In the genomic region with DNA sequence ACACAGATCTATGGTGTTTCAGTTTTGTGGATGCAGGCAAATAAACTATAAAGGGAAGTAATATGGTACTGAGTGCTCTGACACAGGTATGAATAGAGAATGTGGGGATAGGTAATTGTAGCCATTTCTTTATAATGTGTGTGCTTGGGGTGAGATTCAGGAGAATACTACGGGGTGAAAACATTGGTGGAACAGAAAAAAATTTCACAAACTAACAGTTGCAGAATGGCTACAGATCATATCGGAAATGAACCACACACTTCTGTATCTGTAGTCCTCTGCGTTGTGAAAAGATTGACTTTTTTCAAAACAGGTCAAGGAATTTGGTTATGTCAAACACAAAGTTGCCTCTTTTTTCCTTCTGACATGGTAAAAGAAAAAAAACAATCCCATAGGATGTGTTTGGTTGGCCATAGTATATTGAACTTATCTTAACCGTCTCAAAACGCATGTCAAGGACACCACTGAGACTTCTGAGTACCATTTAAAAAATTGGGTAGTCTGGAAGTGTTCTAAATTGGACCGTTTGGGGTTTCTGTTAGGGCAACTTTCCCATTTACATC, we compare ENCODE assay signal across 10 cellular contexts. TPM values are rescaled to one million over a fixed set of nuclear protein-coding genes. Genes with fewer than 3 reads are reported as not detected.
DNase-seq lines count a peak whose midpoint lies in the region; ATAC-seq and TF ChIP-seq lines count a peak whose summit lies in the region.
"Had no signal": no experiment of that assay in that cellular context is flagged by ENCODE, and none has a peak within 500 bp of the region (broad histone marks: within the 10 kb centered on the region; RNA-seq: fewer than 3 reads in every experiment).

No MANE protein-coding gene starts in this region.

- TF ChIP-seq CTCF in Caco-2 (IDR thresholded peaks at IDR 0.05; ENCODE audit: insufficient read depth in 1 of 2, low read depth in 1 of 2, low read length in 1 of 2, severe bottlenecking in 1 of 2, unreplicated experiment in 1 of 2): no peak
- no peak for TF ChIP-seq CTCF in dorsolateral prefrontal cortex (IDR thresholded peaks at IDR 0.05 in 54 of 56, conservative IDR thresholded peaks at IDR 0.05 in 2 of 56; ENCODE audit: low read depth in 1 of 56, partially characterized antibody in 56 of 56)
- no peak for TF ChIP-seq CTCF in osteoblast (IDR thresholded peaks at IDR 0.05; ENCODE audit: extremely low read depth, low read depth, low read length)

- H4K20me1 ChIP-seq in osteoblast (ENCODE audit: insufficient read depth, low read length): peaks cover 17% of the 10 kb centered on the region

- H3K4me3 ChIP-seq in Caco-2 (ENCODE audit: low read depth, low read length) (no peak overlapping the region), dorsolateral prefrontal cortex (peak overlapping the region in 56 of 59 donors; percentile 60 to 95 (median 84)), osteoblast (ENCODE audit: insufficient read depth, low read length) (peak overlapping the region; percentile 97)

- intact Hi-C loops in Caco-2 (cut with micrococcal nuclease; ENCODE audit: unreplicated experiment): loop anchor here (1.0 kb wide), 1 partner anchor 9 kb away; no protein-coding TSS in a partner anchor
- intact Hi-C loops in dorsolateral prefrontal cortex (cut with DNase I): loop anchor here (1.0 to 10.0 kb wide), 7 partner anchors 15 to 646 kb away; partner anchors contain the start of genes RGS2 (in 2 of the 2), B3GALT2 (in 1 of the 2), GLRX2 (in 1 of the 2) and RO60 (in 1 of the 2)

- POLR2A ChIA-PET in Caco-2 (lab: Charles Lee): interaction anchor here (0.6 to 1.5 kb wide), 2 partner anchors 15 to 190 kb away, joined by 3 read pairs; partner anchors contain the start of gene GLRX2

- H2AFZ ChIP-seq in osteoblast (ENCODE audit: low read length): peak overlapping the region; percentile 93

- BruUV-seq in Caco-2 (replicated peaks; lab: Mats Ljungman, UMichigan): TSS peak; percentile 87

- H3K4me1 ChIP-seq in Caco-2 (peaks cover 19% of the 10 kb centered on the region), osteoblast (ENCODE audit: insufficient read depth, low read length) (peaks cover 11% of the 10 kb centered on the region)

- H3K27ac ChIP-seq in KOPT-K1 (ENCODE audit: low read depth, low read length, poor library complexity, severe bottlenecking) (peak overlapping the region; percentile 92), dorsolateral prefrontal cortex (peak overlapping the region in 14 of 59 donors; percentile 5 to 98 (median 95)), osteoblast (ENCODE audit: low read depth, low read length) (no peak overlapping the region)

- H3K9me3 Mint-ChIP-seq in Caco-2 (ENCODE audit: unreplicated experiment): no peaks in the 10 kb centered on the region

- peaks cover 35% of the 10 kb centered on the region for H3K79me2 ChIP-seq in osteoblast (ENCODE audit: insufficient read depth, low read length)

- H3K4me1 Mint-ChIP-seq in Caco-2 (ENCODE audit: low read depth, unreplicated experiment): peaks cover 20% of the 10 kb centered on the region

- CTCF ChIA-PET in Caco-2 (lab: Charles Lee): no interaction called here

- H3K27me3 ChIP-seq in Caco-2 (replicated peaks; ENCODE audit: control insufficient read depth, insufficient read depth, low read length) (no peaks in the 10 kb centered on the region), dorsolateral prefrontal cortex (no peaks in the 10 kb centered on the region), osteoblast (ENCODE audit: insufficient read depth, low read length) (no peaks in the 10 kb centered on the region)

- peak overlapping the region; percentile 94 for H3K4me2 ChIP-seq in osteoblast (ENCODE audit: insufficient read depth, low read length)

- H3K36me3 ChIP-seq in Caco-2 (ENCODE audit: control insufficient read depth, insufficient read depth, low read length) (peaks cover 2% of the 10 kb centered on the region; the same call in 1 of the 2 replicates), KOPT-K1 (ENCODE audit: insufficient read depth, low read length) (peaks cover 7% of the 10 kb centered on the region), osteoblast (ENCODE audit: insufficient read depth, low read length) (peaks cover 5% of the 10 kb centered on the region)

- no peaks in the 10 kb centered on the region for H3K9me3 ChIP-seq in Caco-2
- no peaks in the 10 kb centered on the region for H3K9me3 ChIP-seq in KOPT-K1 (ENCODE audit: insufficient read depth, low read length, poor library complexity, severe bottlenecking)
- H3K9me3 ChIP-seq in osteoblast (ENCODE audit: low read depth, low read length): no peaks in the 10 kb centered on the region

- peak overlapping the region; percentile 89 for H3K4me3 Mint-ChIP-seq in Caco-2 (ENCODE audit: unreplicated experiment)

- no peaks in the 10 kb centered on the region for H3K27me3 Mint-ChIP-seq in Caco-2 (ENCODE audit: insufficient read depth, unreplicated experiment)

- DNase-seq in Caco-2 (no peak), dorsolateral prefrontal cortex (no peak), osteoblast (ENCODE audit: insufficient read length, low spot score, missing footprints) (no peak), Ammon's horn (ENCODE audit: low spot score) (no peak), NCI-H526 (lab: John Stamatoyannopoulos, UW) (no peak), NCI-H1105 treated with DMSO at 0.1 percent for 48 hours (lab: John Stamatoyannopoulos, UW) (no peak)
- DNase-seq: aorta, SIG-M5 had no signal

- H3K36me3 Mint-ChIP-seq in Caco-2 (ENCODE audit: insufficient read depth, unreplicated experiment): peaks cover 29% of the 10 kb centered on the region

- no peak for ATAC-seq in GM19324 (IDR thresholded peaks at IDR 0.05; ENCODE audit: low FRiP score, unreplicated experiment)

- H3K27ac Mint-ChIP-seq in Caco-2 (ENCODE audit: unreplicated experiment): peak overlapping the region; percentile 94

RNA-seq across cellular contexts. Expression of gene CDC73, which starts 1.1 kb away (rescaled TPM):
- total RNA-seq in Caco-2 (2022): 48.9 and 50.5 TPM in 2 replicates
- 10 to 100 TPM; 43.4 to 70.8 (median 56.4) TPM for total RNA-seq in dorsolateral prefrontal cortex
- 23.0 and 29.7 TPM in 2 replicates for total RNA-seq in osteoblast

RNA-seq across cellular contexts. Expression of gene GLRX2, which starts 15.5 kb away (rescaled TPM):
- total RNA-seq in Caco-2 (2022) (20.7 and 21.5 TPM in 2 replicates), dorsolateral prefrontal cortex (10 to 100 TPM; 14.2 to 51.8 (median 35.5) TPM), osteoblast (9.4 and 10.9 TPM in 2 replicates)
